8 cellular contexts compared by ENCODE assay signal in genomic region chr1:207321045-207321789, GRCh38. TPM values are rescaled to one million over a fixed set of nuclear protein-coding genes. Genes with fewer than 3 reads are reported as not detected.
DNase-seq lines count a peak whose midpoint lies in the region; ATAC-seq and TF ChIP-seq lines count a peak whose summit lies in the region.

TSS of gene CD55 (plus strand) at chr1:207321678. CDS start at chr1:207321766, 88 bp downstream.

- peak within 1 kb of the TSS; percentile 94 for H3K9ac ChIP-seq in GM23248

- DNase-seq in EL, result peak; percentile 97
- peak; percentile 99 for DNase-seq in GM23248
- peak; percentile 98 for DNase-seq in Kasumi-1 (lab: John Stamatoyannopoulos, UW)
- peak; percentile 52 for DNase-seq in SHP77 treated with DMSO at 0.1 percent for 48 hours (lab: John Stamatoyannopoulos, UW)
- peak; percentile 92 for DNase-seq in activated gamma-delta T cell (lab: John Stamatoyannopoulos, UW)
- peak; percentile 96 for DNase-seq in fibroblast of the aortic adventitia (ENCODE audit: low read depth)
- DNase-seq in nephron progenitor cell, result peak; percentile 85
- peak; percentile 99 to 100 for DNase-seq in stimulated activated naive CD8-positive, alpha-beta T cell treated with anti-CD3 and anti-CD28 coated beads, Interleukin-15, amount 100 ng/mL, for 72 hours

- no peaks in the 10 kb centered on the region for H3K9me2 ChIP-seq in GM23248 (ENCODE audit: insufficient read depth)

- peaks cover 4% of the 10 kb centered on the region for H3K36me3 Mint-ChIP-seq in nephron progenitor cell (ENCODE audit: low read depth)

- ATAC-seq in stimulated activated naive CD8-positive, alpha-beta T cell treated with anti-CD3 and anti-CD28 coated beads, Interleukin-15, amount 100 ng/mL, for 72 hours, result peak; percentile 95

- peak within 1 kb of the TSS; percentile 77 for H3K4me3 ChIP-seq in GM23248
- peak within 1 kb of the TSS; percentile 87 for H3K4me3 ChIP-seq in fibroblast of the aortic adventitia (ENCODE audit: low read depth, low read length)

- H3K27me3 ChIP-seq in GM23248 (replicated peaks; ENCODE audit: insufficient read depth), result no peaks in the 10 kb centered on the region

- H3K4me2 ChIP-seq in GM23248 (ENCODE audit: unreplicated experiment), result peak within 1 kb of the TSS; percentile 82

- 0 out of 2 replicates have a peak, but pooled peaks cover 14% of the 10 kb centered on the region for H3K79me2 ChIP-seq in GM23248 (ENCODE audit: insufficient read depth)

- no peaks in the 10 kb centered on the region for H3K9me3 ChIP-seq in GM23248 (ENCODE audit: low read depth)

- H4K20me1 ChIP-seq in GM23248 (ENCODE audit: insufficient read depth), result no peaks in the 10 kb centered on the region

- WGBS in GM23248 (ENCODE audit: low coverage in 1 of 2, low lambda C conversion rate in 2 of 2, missing lambda C conversion rate in 2 of 2), 2 experiments, result 1 to 2% methylated on average over 49 to 51 of the region's 53 CpGs

- in situ Hi-C loops in GM23248 (cut with MboI), result no loop called here

- peak within 1 kb of the TSS; percentile 83 for H3K27ac Mint-ChIP-seq in nephron progenitor cell
- H3K27ac Mint-ChIP-seq in stimulated activated naive CD8-positive, alpha-beta T cell treated with anti-CD3 and anti-CD28 coated beads, Interleukin-15, amount 100 ng/mL, for 72 hours, result peak within 1 kb of the TSS; percentile 98 to 99

- H3K4me1 ChIP-seq in GM23248 (ENCODE audit: insufficient read depth), result peaks cover 4% of the 10 kb centered on the region; the same call in 1 of the 2 replicates

- no peaks in the 10 kb centered on the region for H3K9me3 Mint-ChIP-seq in nephron progenitor cell
- no peaks in the 10 kb centered on the region for H3K9me3 Mint-ChIP-seq in stimulated activated naive CD8-positive, alpha-beta T cell treated with anti-CD3 and anti-CD28 coated beads, Interleukin-15, amount 100 ng/mL, for 72 hours

- H3K27me3 Mint-ChIP-seq in nephron progenitor cell (ENCODE audit: low read depth, poor library complexity), result peaks cover 29% of the 10 kb centered on the region
- no peaks in the 10 kb centered on the region for H3K27me3 Mint-ChIP-seq in stimulated activated naive CD8-positive, alpha-beta T cell treated with anti-CD3 and anti-CD28 coated beads, Interleukin-15, amount 100 ng/mL, for 72 hours

- H3K4me1 Mint-ChIP-seq in nephron progenitor cell, result peaks cover 14% of the 10 kb centered on the region
- peaks cover 30% of the 10 kb centered on the region for H3K4me1 Mint-ChIP-seq in stimulated activated naive CD8-positive, alpha-beta T cell treated with anti-CD3 and anti-CD28 coated beads, Interleukin-15, amount 100 ng/mL, for 72 hours

- no peak for TF ChIP-seq CTCF in fibroblast of the aortic adventitia (IDR thresholded peaks at IDR 0.05; ENCODE audit: insufficient read depth, low read length)
- TF ChIP-seq CTCF in nephron progenitor cell (IDR thresholded peaks at IDR 0.05), result no peak

- H2AFZ ChIP-seq in GM23248, result peak within 1 kb of the TSS; percentile 77

- peaks cover 15% of the 10 kb centered on the region for H3K36me3 ChIP-seq in GM23248 (ENCODE audit: low read depth)

- H3K4me3 Mint-ChIP-seq in nephron progenitor cell, result peak within 1 kb of the TSS; percentile 94
- peak within 1 kb of the TSS; percentile 90 to 92 for H3K4me3 Mint-ChIP-seq in stimulated activated naive CD8-positive, alpha-beta T cell treated with anti-CD3 and anti-CD28 coated beads, Interleukin-15, amount 100 ng/mL, for 72 hours

- no peaks in the 10 kb centered on the region for H3F3A ChIP-seq in GM23248 (ENCODE audit: insufficient read depth)

- H3K27ac ChIP-seq in GM23248, result peak within 1 kb of the TSS; percentile 68

RNA-seq across cellular contexts. Expression of gene CD55, which starts in this region (rescaled TPM):
- total RNA-seq in GM23248 (2014; rRNA removed; shearing (Covaris generic)), result 39.2 and 54.7 TPM in 2 replicates
- polyA plus RNA-seq in GM23248 (2016; fragmentation: Nextera tagmentation; extraction: Ambion mirVana), result 52.8 and 54.8 TPM in 2 replicates
- 25.5 and 34.0 TPM in 2 replicates for total RNA-seq in fibroblast of the aortic adventitia (ENCODE audit: low replicate concordance)

Comparison
In these comparisons a context has a peak if more than half of its experiments do, and no peak if none do; other contexts are left out.
1. Peak in every context shown above with its lines: DNase-seq, ATAC-seq, H3K4me3 ChIP-seq and H3K27ac ChIP-seq.